In the genomic region with DNA sequence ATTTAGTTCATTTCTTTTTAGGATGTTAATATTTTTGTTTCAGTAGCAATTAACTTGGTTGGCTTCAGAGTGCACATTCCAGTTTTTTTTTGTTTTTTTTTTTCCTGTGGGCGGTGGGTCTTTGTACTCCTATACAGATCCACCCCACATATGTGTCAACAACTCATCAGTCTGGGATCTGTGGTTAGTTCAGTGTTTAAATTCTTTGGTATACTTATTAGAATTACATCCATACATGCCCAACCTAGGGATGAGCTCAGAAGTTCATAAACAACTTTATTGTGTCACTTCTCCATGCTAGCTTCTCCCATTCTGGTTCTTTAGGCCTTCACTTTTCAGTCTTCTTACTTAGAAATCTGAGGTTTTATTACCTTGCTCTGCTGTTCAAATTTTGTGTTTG, we compare ENCODE assay signal across 1 cellular context.
TF ChIP-seq lines count a peak whose summit lies in the region.

No MANE protein-coding gene starts in this region.

TF ChIP-seq in WTC11, 78 proteins besides CTCF, POLR2A, EP300 and RAD21 (continued from another document):
- TF ChIP-seq, protein P1, sequence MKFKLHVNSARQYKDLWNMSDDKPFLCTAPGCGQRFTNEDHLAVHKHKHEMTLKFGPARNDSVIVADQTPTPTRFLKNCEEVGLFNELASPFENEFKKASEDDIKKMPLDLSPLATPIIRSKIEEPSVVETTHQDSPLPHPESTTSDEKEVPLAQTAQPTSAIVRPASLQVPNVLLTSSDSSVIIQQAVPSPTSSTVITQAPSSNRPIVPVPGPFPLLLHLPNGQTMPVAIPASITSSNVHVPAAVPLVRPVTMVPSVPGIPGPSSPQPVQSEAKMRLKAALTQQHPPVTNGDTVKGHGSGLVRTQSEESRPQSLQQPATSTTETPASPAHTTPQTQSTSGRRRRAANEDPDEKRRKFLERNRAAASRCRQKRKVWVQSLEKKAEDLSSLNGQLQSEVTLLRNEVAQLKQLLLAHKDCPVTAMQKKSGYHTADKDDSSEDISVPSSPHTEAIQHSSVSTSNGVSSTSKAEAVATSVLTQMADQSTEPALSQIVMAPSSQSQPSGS (CRISPR knock-in tag; IDR thresholded peaks at IDR 0.05; ENCODE audit: borderline replicate concordance, low read depth), result no peak
- no peak for TF ChIP-seq GABPB1 (CRISPR knock-in tag; IDR thresholded peaks at IDR 0.05)
- no peak for TF ChIP-seq JUN (CRISPR knock-in tag; IDR thresholded peaks at IDR 0.05)
- TF ChIP-seq, protein P2, sequence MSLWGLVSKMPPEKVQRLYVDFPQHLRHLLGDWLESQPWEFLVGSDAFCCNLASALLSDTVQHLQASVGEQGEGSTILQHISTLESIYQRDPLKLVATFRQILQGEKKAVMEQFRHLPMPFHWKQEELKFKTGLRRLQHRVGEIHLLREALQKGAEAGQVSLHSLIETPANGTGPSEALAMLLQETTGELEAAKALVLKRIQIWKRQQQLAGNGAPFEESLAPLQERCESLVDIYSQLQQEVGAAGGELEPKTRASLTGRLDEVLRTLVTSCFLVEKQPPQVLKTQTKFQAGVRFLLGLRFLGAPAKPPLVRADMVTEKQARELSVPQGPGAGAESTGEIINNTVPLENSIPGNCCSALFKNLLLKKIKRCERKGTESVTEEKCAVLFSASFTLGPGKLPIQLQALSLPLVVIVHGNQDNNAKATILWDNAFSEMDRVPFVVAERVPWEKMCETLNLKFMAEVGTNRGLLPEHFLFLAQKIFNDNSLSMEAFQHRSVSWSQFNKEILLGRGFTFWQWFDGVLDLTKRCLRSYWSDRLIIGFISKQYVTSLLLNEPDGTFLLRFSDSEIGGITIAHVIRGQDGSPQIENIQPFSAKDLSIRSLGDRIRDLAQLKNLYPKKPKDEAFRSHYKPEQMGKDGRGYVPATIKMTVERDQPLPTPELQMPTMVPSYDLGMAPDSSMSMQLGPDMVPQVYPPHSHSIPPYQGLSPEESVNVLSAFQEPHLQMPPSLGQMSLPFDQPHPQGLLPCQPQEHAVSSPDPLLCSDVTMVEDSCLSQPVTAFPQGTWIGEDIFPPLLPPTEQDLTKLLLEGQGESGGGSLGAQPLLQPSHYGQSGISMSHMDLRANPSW (CRISPR knock-in tag; conservative IDR thresholded peaks at IDR 0.05; ENCODE audit: low read depth), result no peak
- TF ChIP-seq, protein P3, sequence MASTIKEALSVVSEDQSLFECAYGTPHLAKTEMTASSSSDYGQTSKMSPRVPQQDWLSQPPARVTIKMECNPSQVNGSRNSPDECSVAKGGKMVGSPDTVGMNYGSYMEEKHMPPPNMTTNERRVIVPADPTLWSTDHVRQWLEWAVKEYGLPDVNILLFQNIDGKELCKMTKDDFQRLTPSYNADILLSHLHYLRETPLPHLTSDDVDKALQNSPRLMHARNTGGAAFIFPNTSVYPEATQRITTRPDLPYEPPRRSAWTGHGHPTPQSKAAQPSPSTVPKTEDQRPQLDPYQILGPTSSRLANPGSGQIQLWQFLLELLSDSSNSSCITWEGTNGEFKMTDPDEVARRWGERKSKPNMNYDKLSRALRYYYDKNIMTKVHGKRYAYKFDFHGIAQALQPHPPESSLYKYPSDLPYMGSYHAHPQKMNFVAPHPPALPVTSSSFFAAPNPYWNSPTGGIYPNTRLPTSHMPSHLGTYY (CRISPR knock-in tag; IDR thresholded peaks at IDR 0.05), result no peak
- no peak for TF ChIP-seq CREM (CRISPR knock-in tag; IDR thresholded peaks at IDR 0.05)
- TF ChIP-seq, protein P4, sequence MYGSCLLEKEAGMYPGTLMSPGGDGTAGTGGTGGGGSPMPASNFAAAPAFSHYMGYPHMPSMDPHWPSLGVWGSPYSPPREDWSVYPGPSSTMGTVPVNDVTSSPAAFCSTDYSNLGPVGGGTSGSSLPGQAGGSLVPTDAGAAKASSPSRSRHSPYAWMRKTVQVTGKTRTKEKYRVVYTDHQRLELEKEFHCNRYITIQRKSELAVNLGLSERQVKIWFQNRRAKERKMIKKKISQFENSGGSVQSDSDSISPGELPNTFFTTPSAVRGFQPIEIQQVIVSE (CRISPR knock-in tag; IDR thresholded peaks at IDR 0.05; ENCODE audit: borderline replicate concordance), result no peak
- no peak for TF ChIP-seq GRHL2 (CRISPR knock-in tag; IDR thresholded peaks at IDR 0.05; ENCODE audit: insufficient replicate concordance, severe bottlenecking)
- TF ChIP-seq, protein P5, sequence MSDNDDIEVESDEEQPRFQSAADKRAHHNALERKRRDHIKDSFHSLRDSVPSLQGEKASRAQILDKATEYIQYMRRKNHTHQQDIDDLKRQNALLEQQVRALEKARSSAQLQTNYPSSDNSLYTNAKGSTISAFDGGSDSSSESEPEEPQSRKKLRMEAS (CRISPR knock-in tag; IDR thresholded peaks at IDR 0.05), result no peak
- TF ChIP-seq JAZF1 (CRISPR knock-in tag; IDR thresholded peaks at IDR 0.05), result no peak
- TF ChIP-seq, protein P6, sequence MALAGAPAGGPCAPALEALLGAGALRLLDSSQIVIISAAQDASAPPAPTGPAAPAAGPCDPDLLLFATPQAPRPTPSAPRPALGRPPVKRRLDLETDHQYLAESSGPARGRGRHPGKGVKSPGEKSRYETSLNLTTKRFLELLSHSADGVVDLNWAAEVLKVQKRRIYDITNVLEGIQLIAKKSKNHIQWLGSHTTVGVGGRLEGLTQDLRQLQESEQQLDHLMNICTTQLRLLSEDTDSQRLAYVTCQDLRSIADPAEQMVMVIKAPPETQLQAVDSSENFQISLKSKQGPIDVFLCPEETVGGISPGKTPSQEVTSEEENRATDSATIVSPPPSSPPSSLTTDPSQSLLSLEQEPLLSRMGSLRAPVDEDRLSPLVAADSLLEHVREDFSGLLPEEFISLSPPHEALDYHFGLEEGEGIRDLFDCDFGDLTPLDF (CRISPR knock-in tag; IDR thresholded peaks at IDR 0.05), result no peak
- no peak for TF ChIP-seq FOXK1 (CRISPR knock-in tag; IDR thresholded peaks at IDR 0.05)
- TF ChIP-seq, protein P7, sequence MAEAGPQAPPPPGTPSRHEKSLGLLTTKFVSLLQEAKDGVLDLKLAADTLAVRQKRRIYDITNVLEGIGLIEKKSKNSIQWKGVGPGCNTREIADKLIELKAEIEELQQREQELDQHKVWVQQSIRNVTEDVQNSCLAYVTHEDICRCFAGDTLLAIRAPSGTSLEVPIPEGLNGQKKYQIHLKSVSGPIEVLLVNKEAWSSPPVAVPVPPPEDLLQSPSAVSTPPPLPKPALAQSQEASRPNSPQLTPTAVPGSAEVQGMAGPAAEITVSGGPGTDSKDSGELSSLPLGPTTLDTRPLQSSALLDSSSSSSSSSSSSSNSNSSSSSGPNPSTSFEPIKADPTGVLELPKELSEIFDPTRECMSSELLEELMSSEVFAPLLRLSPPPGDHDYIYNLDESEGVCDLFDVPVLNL (CRISPR knock-in tag; IDR thresholded peaks at IDR 0.05; ENCODE audit: borderline replicate concordance, low read depth), result no peak
